ENCODE assay signal across 20 cellular contexts in genomic region chr1:43828574-43828973, GRCh38.
A peak's percentile ranks its signal among the peaks of the same experiment; 100 is the strongest.
DNase-seq lines count a peak whose midpoint lies in the region; ATAC-seq, FAIRE-seq and TF ChIP-seq lines count a peak whose summit lies in the region.
"Had no signal": no experiment of that assay in that cellular context is flagged by ENCODE, and none has a peak within 500 bp of the region (broad histone marks: within the 10 kb centered on the region; RNA-seq: fewer than 3 reads in every experiment).

No MANE protein-coding gene starts in this region.

- CTCF ChIA-PET in HepG2 (lab: Yijun Ruan, JAX; ENCODE audit: low intra/inter-chr PET ratio, low total read pairs) (no interaction called here), K562 (lab: Yijun Ruan, JAX; ENCODE audit: low intra/inter-chr PET ratio) (interaction anchor here (0.7 kb wide), 1 partner anchor 492 kb away, joined by 3 read pairs; no protein-coding TSS in a partner anchor)

- no peaks in the 10 kb centered on the region for H3K36me3 ChIP-seq in HepG2 (replicated peaks in 1 of 2; ENCODE audit: control insufficient read depth in 1 of 2, insufficient read depth in 2 of 2, low read length in 2 of 2)
- no peaks in the 10 kb centered on the region for H3K36me3 ChIP-seq in right lobe of liver
- H3K36me3 ChIP-seq in K562 (ENCODE audit: control insufficient read depth, insufficient read depth, low read length): 0 out of 3 replicates have a peak, but pooled peaks cover 3% of the 10 kb centered on the region

- H3K4me3 ChIP-seq in HepG2 (replicated peaks in 1 of 3; ENCODE audit: insufficient read depth in 1 of 3, low read depth in 2 of 3, low read length in 3 of 3) (no peak overlapping the region), right lobe of liver (no peak overlapping the region), K562 (no peak overlapping the region)
- H3K4me3 ChIP-seq: A549; BLaER1 treated with 17β-estradiol and CSF1 and Interleukin-3, amounts not matched to agents 10 nM and 100 nM had no signal

- H3K27ac ChIP-seq in HepG2 (ENCODE audit: extremely low read length, insufficient read depth, low read length) (no peak overlapping the region), right lobe of liver (no peak overlapping the region), K562 (ENCODE audit: extremely low read depth, low read depth, low read length) (no peak overlapping the region)
- H3K27ac ChIP-seq: 22Rv1; A549; BLaER1 treated with 17β-estradiol and CSF1 and Interleukin-3, amounts not matched to agents 10 nM and 100 nM; C4-2B had no signal

- H3K9me3 ChIP-seq in HepG2 (ENCODE audit: low read length) (no peaks in the 10 kb centered on the region), right lobe of liver (no peaks in the 10 kb centered on the region), K562 (replicated peaks; ENCODE audit: control insufficient read depth, insufficient read depth, low read depth, low read length) (no peaks in the 10 kb centered on the region)
- H3K9me3 ChIP-seq: A549; BLaER1 treated with 17β-estradiol and CSF1 and Interleukin-3, amounts not matched to agents 10 nM and 100 nM; Caco-2 had no signal

- in situ Hi-C loops in HepG2 (cut with HindIII; ENCODE audit: extremely low pct_ligation_motif_present, low pct_unique_long_range_greater_than_20kb): no loop called here
- in situ Hi-C loops in K562 (cut with MboI): no loop called here

- H3K9me1 ChIP-seq in K562 (ENCODE audit: control insufficient read depth, insufficient read depth, low read length): no peaks in the 10 kb centered on the region

- 100% methylated on average over 1 of the region's 1 CpG for WGBS in HepG2 (ENCODE audit: low lambda C conversion rate)
- 100% methylated on average over 1 of the region's 1 CpG for WGBS in right lobe of liver (ENCODE audit: insufficient coverage, low coverage, low lambda C conversion rate, missing lambda C conversion rate)
- WGBS in K562 (ENCODE audit: insufficient coverage, low coverage, missing lambda C conversion rate): 61% methylated on average over 1 of the region's 1 CpG

- no peak overlapping the region for H3K4me2 ChIP-seq in HepG2 (ENCODE audit: low read depth, low read length)
- no peak overlapping the region for H3K4me2 ChIP-seq in K562 (ENCODE audit: insufficient read depth, low read length)
- H3K4me2 ChIP-seq: A549; BLaER1 treated with 17β-estradiol and CSF1 and Interleukin-3, amounts not matched to agents 10 nM and 100 nM had no signal

- POLR2A ChIA-PET in HepG2 (lab: Yijun Ruan, JAX): no interaction called here
- POLR2A ChIA-PET in K562 (lab: Yijun Ruan, JAX): interaction anchor here (0.9 kb wide), 1 partner anchor 9 kb away, joined by 3 read pairs; no protein-coding TSS in a partner anchor

- FAIRE-seq in HepG2 (lab: Jason Lieb, UNC) (no peak), GM12891 (lab: Jason Lieb, UNC) (peak; percentile 50), K562 (lab: Jason Lieb, UNC) (no peak)
- FAIRE-seq: A549, D721Med, GM12892, GM18507 had no signal

- H3K27me3 ChIP-seq in HepG2 (ENCODE audit: control insufficient read depth in 1 of 2, insufficient read depth in 2 of 2, low read length in 2 of 2): no peaks in the 10 kb centered on the region
- no peaks in the 10 kb centered on the region for H3K27me3 ChIP-seq in right lobe of liver
- H3K27me3 ChIP-seq in K562 (ENCODE audit: control insufficient read depth in 2 of 2, insufficient read depth in 2 of 2, low read length in 2 of 2): no peaks in the 10 kb centered on the region
- H3K27me3 ChIP-seq: BLaER1 treated with 17β-estradiol and CSF1 and Interleukin-3, amounts not matched to agents 10 nM and 100 nM had no signal

- no peak overlapping the region for H2AFZ ChIP-seq in HepG2 (ENCODE audit: low read length)
- H2AFZ ChIP-seq in K562 (ENCODE audit: low read depth, low read length): no peak overlapping the region

- no peaks in the 10 kb centered on the region for H4K20me1 ChIP-seq in HepG2 (ENCODE audit: insufficient read depth, low read length)
- H4K20me1 ChIP-seq in K562 (replicated peaks; ENCODE audit: control insufficient read depth, insufficient read depth, low read length): no peaks in the 10 kb centered on the region
- H4K20me1 ChIP-seq: BLaER1 treated with 17β-estradiol and CSF1 and Interleukin-3, amounts not matched to agents 10 nM and 100 nM had no signal

- TF ChIP-seq EP300 in HepG2 (IDR thresholded peaks at IDR 0.05; ENCODE audit: low read depth in 2 of 2, low read length in 2 of 2): no peak
- no peak for TF ChIP-seq EP300 in HepG2 (CRISPR knock-in tag; IDR thresholded peaks at IDR 0.05; ENCODE audit: borderline replicate concordance)
- TF ChIP-seq EP300 in K562 (IDR thresholded peaks at IDR 0.05; ENCODE audit: low read length): no peak

- no peak overlapping the region for H3K9ac ChIP-seq in HepG2 (ENCODE audit: insufficient read depth, low read depth, low read length)
- no peak overlapping the region for H3K9ac ChIP-seq in K562 (ENCODE audit: insufficient read depth in 1 of 2, low read depth in 2 of 2, low read length in 2 of 2)
- H3K9ac ChIP-seq: BLaER1 treated with 17β-estradiol and CSF1 and Interleukin-3, amounts not matched to agents 10 nM and 100 nM had no signal

- TF ChIP-seq POLR2A in HepG2 (IDR thresholded peaks at IDR 0.05; ENCODE audit: insufficient read depth in 1 of 2, low read depth in 2 of 2, low read length in 2 of 2) (no peak), right lobe of liver (IDR thresholded peaks at IDR 0.05) (no peak), GM12891 (IDR thresholded peaks at IDR 0.05; ENCODE audit: low read depth, low read length) (no peak), K562 (conservative IDR thresholded peaks at IDR 0.05) (no peak)

- BruUV-seq in HepG2 (replicated peaks; lab: Mats Ljungman, UMichigan): no TSS peak
- no TSS peak for BruUV-seq in K562 (replicated peaks; lab: Mats Ljungman, UMichigan)

- no peaks in the 10 kb centered on the region for H3K79me2 ChIP-seq in HepG2 (ENCODE audit: insufficient read depth, low read length)
- H3K79me2 ChIP-seq in K562 (ENCODE audit: control insufficient read depth, insufficient read depth, low read length): no peaks in the 10 kb centered on the region

- intact Hi-C loops in HepG2 (cut with micrococcal nuclease; ENCODE audit: unreplicated experiment) (no loop called here), right lobe of liver (cut with DNase I) (no loop called here), K562 (cut with micrococcal nuclease) (no loop called here)

- DNase-seq in HepG2 (ENCODE audit: low spot score) (no peak), right lobe of liver (no peak), GM12891 (ENCODE audit: insufficient read length, low spot score) (no peak), K562 (ENCODE audit: extremely low read depth in 1 of 4, low spot score in 3 of 4) (no peak), NCI-H526 (lab: John Stamatoyannopoulos, UW) (no peak)
- DNase-seq: AML-193; Caco-2; Calu3; CD4-positive, alpha-beta T cell; CD8-positive, alpha-beta T cell; DMS79 treated with DMSO at 0.1 percent for 48 hours; GF-D8 had no signal

- H3K4me1 ChIP-seq in HepG2 (ENCODE audit: insufficient read depth, low read length) (0 out of 2 replicates have a peak, but pooled peaks cover 7% of the 10 kb centered on the region), right lobe of liver (peaks cover 0 to 18% (median 0%) of the 10 kb centered on the region in 4 donors), K562 (replicated peaks in 1 of 2; ENCODE audit: control insufficient read depth in 2 of 2, insufficient read depth in 2 of 2, low read length in 2 of 2) (peaks cover under 1 to 4% of the 10 kb centered on the region in 2 experiments; a peak in 2 of 5 replicates)
- H3K4me1 ChIP-seq: Caco-2 had no signal

- no peak for ATAC-seq in HepG2
- ATAC-seq in right lobe of liver: no peak
- no peak for ATAC-seq in K562
- no peak for ATAC-seq in GM21390 (IDR thresholded peaks at IDR 0.05; ENCODE audit: unreplicated experiment)
- ATAC-seq: A549; CD8-positive, alpha-beta T cell had no signal

- no peak for TF ChIP-seq RAD21 in HepG2 (CRISPR knock-in tag; IDR thresholded peaks at IDR 0.05)
- TF ChIP-seq RAD21 in K562 (CRISPR knock-in tag; conservative IDR thresholded peaks at IDR 0.05 in 1 of 2, IDR thresholded peaks at IDR 0.05 in 1 of 2): no peak

- no peak for TF ChIP-seq CTCF in HepG2 (CRISPR knock-in tag; IDR thresholded peaks at IDR 0.05)
- TF ChIP-seq CTCF in right lobe of liver (IDR thresholded peaks at IDR 0.05): no peak
- TF ChIP-seq CTCF in K562 (IDR thresholded peaks at IDR 0.05 in 2 of 3, conservative IDR thresholded peaks at IDR 0.05 in 1 of 3; ENCODE audit: insufficient read depth in 2 of 3, low read depth in 1 of 3, low read length in 3 of 3): no peak

TF ChIP-seq in HepG2, 621 proteins besides CTCF, POLR2A, EP300 and RAD21:
- TF ChIP-seq ZNF7 (CRISPR knock-in tag; IDR thresholded peaks at IDR 0.05): peak; percentile 65; the same call in 1 of the 2 replicates
- TF ChIP-seq, protein P1, sequence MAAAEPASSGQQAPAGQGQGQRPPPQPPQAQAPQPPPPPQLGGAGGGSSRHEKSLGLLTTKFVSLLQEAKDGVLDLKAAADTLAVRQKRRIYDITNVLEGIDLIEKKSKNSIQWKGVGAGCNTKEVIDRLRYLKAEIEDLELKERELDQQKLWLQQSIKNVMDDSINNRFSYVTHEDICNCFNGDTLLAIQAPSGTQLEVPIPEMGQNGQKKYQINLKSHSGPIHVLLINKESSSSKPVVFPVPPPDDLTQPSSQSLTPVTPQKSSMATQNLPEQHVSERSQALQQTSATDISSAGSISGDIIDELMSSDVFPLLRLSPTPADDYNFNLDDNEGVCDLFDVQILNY (CRISPR knock-in tag; conservative IDR thresholded peaks at IDR 0.05): no peak

TF ChIP-seq in GM12891, 5 proteins besides CTCF, POLR2A, EP300 and RAD21:
- TF ChIP-seq POLR2AphosphoS5 (IDR thresholded peaks at IDR 0.05; ENCODE audit: low read depth, low read length) (no peak), TAF1 (IDR thresholded peaks at IDR 0.05; ENCODE audit: low read depth, low read length) (no peak), POU2F2 (IDR thresholded peaks at IDR 0.05; ENCODE audit: low read depth, low read length) (no peak), SPI1 (IDR thresholded peaks at IDR 0.05; ENCODE audit: low read depth, low read length) (no peak), PAX5 (IDR thresholded peaks at IDR 0.05; ENCODE audit: insufficient read depth, low read length, severe bottlenecking) (no peak)

TF ChIP-seq in K562, 482 proteins besides CTCF, POLR2A, EP300 and RAD21:
- TF ChIP-seq ILK (tag; IDR thresholded peaks at IDR 0.05; ENCODE audit: borderline replicate concordance, low read depth): no peak
- TF ChIP-seq RBM25 (IDR thresholded peaks at IDR 0.05; ENCODE audit: low read depth, low read length, severe bottlenecking): peak; percentile 35
- TF ChIP-seq SAFB2 (IDR thresholded peaks at IDR 0.05; ENCODE audit: borderline replicate concordance, low read depth, low read length, severe bottlenecking): no peak
- peak; percentile 70 for TF ChIP-seq ZFP36 (IDR thresholded peaks at IDR 0.05; ENCODE audit: low read depth, low read length, partially characterized antibody)
TF ChIP-seq in K562: peak in this region for 2.

Comparison
In these comparisons a context has a peak if more than half of its experiments do, and no peak if none do; other contexts are left out.
1. Of the 241 proteins assayed by ChIP-seq in both HepG2 and K562: peak only in HepG2: none; only in K562: ZFP36; in both: none; in neither: 240.